ENCODE assay signal across 1 cellular context in the genomic region with DNA sequence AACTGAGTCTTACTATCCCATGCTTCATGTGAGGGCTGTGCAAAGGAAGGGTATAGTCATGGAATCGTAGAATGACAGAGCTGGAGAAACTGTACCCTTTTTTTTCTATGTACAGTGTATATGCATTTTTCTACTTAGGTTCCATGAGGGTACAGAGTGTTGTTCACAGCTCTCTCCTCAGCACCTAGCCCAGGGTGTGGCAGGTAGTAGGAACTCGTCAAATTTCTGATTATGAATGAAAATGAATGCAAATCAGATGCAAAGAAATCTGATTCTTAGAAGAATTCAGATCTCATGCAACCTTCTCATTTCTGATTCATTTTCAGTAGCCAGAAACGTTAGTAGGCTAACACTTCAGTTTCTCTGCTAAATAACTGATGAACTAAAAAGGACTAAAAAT.
TF ChIP-seq lines count a peak whose summit lies in the region.

No MANE protein-coding gene starts in this region.

TF ChIP-seq in GM23338, 12 proteins besides CTCF, POLR2A, EP300 and RAD21 (continued from another document):
- TF ChIP-seq ZNF462 (CRISPR knock-in tag; IDR thresholded peaks at IDR 0.05) (no peak), JUNB (IDR thresholded peaks at IDR 0.05; ENCODE audit: unreplicated experiment) (no peak), EZH2 (IDR thresholded peaks at IDR 0.05; ENCODE audit: low read depth, unreplicated experiment) (no peak), REST (IDR thresholded peaks at IDR 0.05; ENCODE audit: unreplicated experiment) (no peak), NANOG (IDR thresholded peaks at IDR 0.05; ENCODE audit: borderline replicate concordance) (no peak), POLR2AphosphoS5 (IDR thresholded peaks at IDR 0.05; ENCODE audit: low read depth) (no peak), ZNF331 (CRISPR knock-in tag; IDR thresholded peaks at IDR 0.05; ENCODE audit: low read depth) (no peak), ZNF114 (CRISPR knock-in tag; IDR thresholded peaks at IDR 0.05) (no peak), EZH2phosphoT487 (IDR thresholded peaks at IDR 0.05; ENCODE audit: unreplicated experiment) (no peak), STAT1 (IDR thresholded peaks at IDR 0.05; ENCODE audit: unreplicated experiment) (no peak)
- TF ChIP-seq, protein P1, sequence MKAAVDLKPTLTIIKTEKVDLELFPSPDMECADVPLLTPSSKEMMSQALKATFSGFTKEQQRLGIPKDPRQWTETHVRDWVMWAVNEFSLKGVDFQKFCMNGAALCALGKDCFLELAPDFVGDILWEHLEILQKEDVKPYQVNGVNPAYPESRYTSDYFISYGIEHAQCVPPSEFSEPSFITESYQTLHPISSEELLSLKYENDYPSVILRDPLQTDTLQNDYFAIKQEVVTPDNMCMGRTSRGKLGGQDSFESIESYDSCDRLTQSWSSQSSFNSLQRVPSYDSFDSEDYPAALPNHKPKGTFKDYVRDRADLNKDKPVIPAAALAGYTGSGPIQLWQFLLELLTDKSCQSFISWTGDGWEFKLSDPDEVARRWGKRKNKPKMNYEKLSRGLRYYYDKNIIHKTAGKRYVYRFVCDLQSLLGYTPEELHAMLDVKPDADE (IDR thresholded peaks at IDR 0.05): no peak
TF ChIP-seq in GM23338: peak in this region for 0.
